In genomic region chr11:83157755-83158473, GRCh38 we compare ENCODE assay signal across 1 cellular context.
TF ChIP-seq lines count a peak whose summit lies in the region.

No MANE protein-coding gene starts in this region.

TF ChIP-seq in GM12878, 131 proteins besides CTCF, POLR2A, EP300 and RAD21 (continued from another document):
- TF ChIP-seq ELK1 (IDR thresholded peaks at IDR 0.05; ENCODE audit: low read depth, low read length) (peak; percentile 76), MTA2 (IDR thresholded peaks at IDR 0.05; ENCODE audit: low read depth) (0 out of 2 replicates have a peak, but pooled peaks have one; percentile 20), RELB (IDR thresholded peaks at IDR 0.05; ENCODE audit: low read depth) (peak; percentile 43), SMARCA5 (IDR thresholded peaks at IDR 0.05) (0 out of 2 replicates have a peak, but pooled peaks have one; percentile 24), CHD1 (IDR thresholded peaks at IDR 0.05; ENCODE audit: low read depth, low read length) (peak; percentile 74; the same call in 1 of the 2 replicates), MXI1 (IDR thresholded peaks at IDR 0.05; ENCODE audit: low read depth, low read length) (no peak; the same call in 1 of the 2 replicates), ESRRA (IDR thresholded peaks at IDR 0.05; ENCODE audit: low read length) (no peak), TCF12 (IDR thresholded peaks at IDR 0.05; ENCODE audit: low read depth, low read length) (peak; percentile 3; the same call in 1 of the 2 replicates), IKZF2 (IDR thresholded peaks at IDR 0.05) (peak; percentile 67 to 72; a peak in 2 of 4 replicates), BACH1 (IDR thresholded peaks at IDR 0.05; ENCODE audit: borderline replicate concordance) (peak; percentile 71), E2F8 (IDR thresholded peaks at IDR 0.05; ENCODE audit: low read depth, partially characterized antibody) (no peak), EED (IDR thresholded peaks at IDR 0.05; ENCODE audit: low read depth) (peak; percentile 53; the same call in 1 of the 2 replicates), POLR2AphosphoS2 (IDR thresholded peaks at IDR 0.05; ENCODE audit: low read depth, low read length) (0 out of 2 replicates have a peak, but pooled peaks have one; percentile 20), SIX5 (IDR thresholded peaks at IDR 0.05; ENCODE audit: low read depth, low read length, severe bottlenecking) (no peak), ATF3 (IDR thresholded peaks at IDR 0.05; ENCODE audit: borderline replicate concordance, extremely low read depth, low read depth, low read length) (no peak), CHD2 (IDR thresholded peaks at IDR 0.05; ENCODE audit: borderline replicate concordance, low read depth, low read length) (0 out of 2 replicates have a peak, but pooled peaks have one; percentile 25), BCL11A (IDR thresholded peaks at IDR 0.05; ENCODE audit: low read depth, low read length) (no peak), RAD51 (IDR thresholded peaks at IDR 0.05) (peak; percentile 34; the same call in 1 of the 2 replicates), MEF2B (IDR thresholded peaks at IDR 0.05; ENCODE audit: partially characterized antibody, poor library complexity, severe bottlenecking) (peak; percentile 29), SREBF1 (IDR thresholded peaks at IDR 0.05; ENCODE audit: low read length) (0 out of 2 replicates have a peak, but pooled peaks have one; percentile 16), CREB1 (IDR thresholded peaks at IDR 0.05; ENCODE audit: low read depth) (peak; percentile 31; the same call in 1 of the 2 replicates), PAX8 (IDR thresholded peaks at IDR 0.05) (0 out of 2 replicates have a peak, but pooled peaks have one; percentile 49), RUNX3 (IDR thresholded peaks at IDR 0.05; ENCODE audit: low read length) (peak; percentile 75), POLR2AphosphoS5 (IDR thresholded peaks at IDR 0.05; ENCODE audit: low read length) (peak; percentile 13), GABPA (IDR thresholded peaks at IDR 0.05; ENCODE audit: low read depth) (0 out of 2 replicates have a peak, but pooled peaks have one; percentile 20), IKZF1 (conservative IDR thresholded peaks at IDR 0.05) (peak; percentile 45), SKIL (IDR thresholded peaks at IDR 0.05; ENCODE audit: low read depth, poor library complexity, severe bottlenecking) (peak; percentile 48), CREM (IDR thresholded peaks at IDR 0.05; ENCODE audit: low read depth) (0 out of 2 replicates have a peak, but pooled peaks have one; percentile 14), CBX5 (IDR thresholded peaks at IDR 0.05; ENCODE audit: low read depth) (no peak), SIN3A (IDR thresholded peaks at IDR 0.05; ENCODE audit: low read depth, low read length) (peak; percentile 76; the same call in 1 of the 2 replicates), SRF (IDR thresholded peaks at IDR 0.05; ENCODE audit: low read depth in 2 of 2, low read length in 2 of 2) (peak; percentile 69 to 92; a peak in 3 of 4 replicates), SPI1 (IDR thresholded peaks at IDR 0.05; ENCODE audit: borderline replicate concordance, insufficient read depth, low read depth, low read length) (peak; percentile 90)
- TF ChIP-seq, protein P1, sequence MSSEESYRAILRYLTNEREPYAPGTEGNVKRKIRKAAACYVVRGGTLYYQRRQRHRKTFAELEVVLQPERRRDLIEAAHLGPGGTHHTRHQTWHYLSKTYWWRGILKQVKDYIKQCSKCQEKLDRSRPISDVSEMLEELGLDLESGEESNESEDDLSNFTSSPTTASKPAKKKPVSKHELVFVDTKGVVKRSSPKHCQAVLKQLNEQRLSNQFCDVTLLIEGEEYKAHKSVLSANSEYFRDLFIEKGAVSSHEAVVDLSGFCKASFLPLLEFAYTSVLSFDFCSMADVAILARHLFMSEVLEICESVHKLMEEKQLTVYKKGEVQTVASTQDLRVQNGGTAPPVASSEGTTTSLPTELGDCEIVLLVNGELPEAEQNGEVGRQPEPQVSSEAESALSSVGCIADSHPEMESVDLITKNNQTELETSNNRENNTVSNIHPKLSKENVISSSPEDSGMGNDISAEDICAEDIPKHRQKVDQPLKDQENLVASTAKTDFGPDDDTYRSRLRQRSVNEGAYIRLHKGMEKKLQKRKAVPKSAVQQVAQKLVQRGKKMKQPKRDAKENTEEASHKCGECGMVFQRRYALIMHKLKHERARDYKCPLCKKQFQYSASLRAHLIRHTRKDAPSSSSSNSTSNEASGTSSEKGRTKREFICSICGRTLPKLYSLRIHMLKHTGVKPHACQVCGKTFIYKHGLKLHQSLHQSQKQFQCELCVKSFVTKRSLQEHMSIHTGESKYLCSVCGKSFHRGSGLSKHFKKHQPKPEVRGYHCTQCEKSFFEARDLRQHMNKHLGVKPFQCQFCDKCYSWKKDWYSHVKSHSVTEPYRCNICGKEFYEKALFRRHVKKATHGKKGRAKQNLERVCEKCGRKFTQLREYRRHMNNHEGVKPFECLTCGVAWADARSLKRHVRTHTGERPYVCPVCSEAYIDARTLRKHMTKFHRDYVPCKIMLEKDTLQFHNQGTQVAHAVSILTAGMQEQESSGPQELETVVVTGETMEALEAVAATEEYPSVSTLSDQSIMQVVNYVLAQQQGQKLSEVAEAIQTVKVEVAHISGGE (CRISPR knock-in tag; IDR thresholded peaks at IDR 0.05), result no peak
- TF ChIP-seq, protein P2, sequence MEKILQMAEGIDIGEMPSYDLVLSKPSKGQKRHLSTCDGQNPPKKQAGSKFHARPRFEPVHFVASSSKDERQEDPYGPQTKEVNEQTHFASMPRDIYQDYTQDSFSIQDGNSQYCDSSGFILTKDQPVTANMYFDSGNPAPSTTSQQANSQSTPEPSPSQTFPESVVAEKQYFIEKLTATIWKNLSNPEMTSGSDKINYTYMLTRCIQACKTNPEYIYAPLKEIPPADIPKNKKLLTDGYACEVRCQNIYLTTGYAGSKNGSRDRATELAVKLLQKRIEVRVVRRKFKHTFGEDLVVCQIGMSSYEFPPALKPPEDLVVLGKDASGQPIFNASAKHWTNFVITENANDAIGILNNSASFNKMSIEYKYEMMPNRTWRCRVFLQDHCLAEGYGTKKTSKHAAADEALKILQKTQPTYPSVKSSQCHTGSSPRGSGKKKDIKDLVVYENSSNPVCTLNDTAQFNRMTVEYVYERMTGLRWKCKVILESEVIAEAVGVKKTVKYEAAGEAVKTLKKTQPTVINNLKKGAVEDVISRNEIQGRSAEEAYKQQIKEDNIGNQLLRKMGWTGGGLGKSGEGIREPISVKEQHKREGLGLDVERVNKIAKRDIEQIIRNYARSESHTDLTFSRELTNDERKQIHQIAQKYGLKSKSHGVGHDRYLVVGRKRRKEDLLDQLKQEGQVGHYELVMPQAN (conservative IDR thresholded peaks at IDR 0.05), result 0 out of 2 replicates have a peak, but pooled peaks have one; percentile 31
- TF ChIP-seq, protein P3, sequence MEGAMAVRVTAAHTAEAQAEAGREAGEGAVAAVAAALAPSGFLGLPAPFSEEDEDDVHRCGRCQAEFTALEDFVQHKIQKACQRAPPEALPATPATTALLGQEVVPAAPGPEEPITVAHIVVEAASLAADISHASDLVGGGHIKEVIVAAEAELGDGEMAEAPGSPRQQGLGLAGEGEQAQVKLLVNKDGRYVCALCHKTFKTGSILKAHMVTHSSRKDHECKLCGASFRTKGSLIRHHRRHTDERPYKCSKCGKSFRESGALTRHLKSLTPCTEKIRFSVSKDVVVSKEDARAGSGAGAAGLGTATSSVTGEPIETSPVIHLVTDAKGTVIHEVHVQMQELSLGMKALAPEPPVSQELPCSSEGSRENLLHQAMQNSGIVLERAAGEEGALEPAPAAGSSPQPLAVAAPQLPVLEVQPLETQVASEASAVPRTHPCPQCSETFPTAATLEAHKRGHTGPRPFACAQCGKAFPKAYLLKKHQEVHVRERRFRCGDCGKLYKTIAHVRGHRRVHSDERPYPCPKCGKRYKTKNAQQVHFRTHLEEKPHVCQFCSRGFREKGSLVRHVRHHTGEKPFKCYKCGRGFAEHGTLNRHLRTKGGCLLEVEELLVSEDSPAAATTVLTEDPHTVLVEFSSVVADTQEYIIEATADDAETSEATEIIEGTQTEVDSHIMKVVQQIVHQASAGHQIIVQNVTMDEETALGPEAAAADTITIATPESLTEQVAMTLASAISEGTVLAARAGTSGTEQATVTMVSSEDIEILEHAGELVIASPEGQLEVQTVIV (IDR thresholded peaks at IDR 0.05; ENCODE audit: borderline replicate concordance, partially characterized antibody), result no peak
- TF ChIP-seq, protein P4, sequence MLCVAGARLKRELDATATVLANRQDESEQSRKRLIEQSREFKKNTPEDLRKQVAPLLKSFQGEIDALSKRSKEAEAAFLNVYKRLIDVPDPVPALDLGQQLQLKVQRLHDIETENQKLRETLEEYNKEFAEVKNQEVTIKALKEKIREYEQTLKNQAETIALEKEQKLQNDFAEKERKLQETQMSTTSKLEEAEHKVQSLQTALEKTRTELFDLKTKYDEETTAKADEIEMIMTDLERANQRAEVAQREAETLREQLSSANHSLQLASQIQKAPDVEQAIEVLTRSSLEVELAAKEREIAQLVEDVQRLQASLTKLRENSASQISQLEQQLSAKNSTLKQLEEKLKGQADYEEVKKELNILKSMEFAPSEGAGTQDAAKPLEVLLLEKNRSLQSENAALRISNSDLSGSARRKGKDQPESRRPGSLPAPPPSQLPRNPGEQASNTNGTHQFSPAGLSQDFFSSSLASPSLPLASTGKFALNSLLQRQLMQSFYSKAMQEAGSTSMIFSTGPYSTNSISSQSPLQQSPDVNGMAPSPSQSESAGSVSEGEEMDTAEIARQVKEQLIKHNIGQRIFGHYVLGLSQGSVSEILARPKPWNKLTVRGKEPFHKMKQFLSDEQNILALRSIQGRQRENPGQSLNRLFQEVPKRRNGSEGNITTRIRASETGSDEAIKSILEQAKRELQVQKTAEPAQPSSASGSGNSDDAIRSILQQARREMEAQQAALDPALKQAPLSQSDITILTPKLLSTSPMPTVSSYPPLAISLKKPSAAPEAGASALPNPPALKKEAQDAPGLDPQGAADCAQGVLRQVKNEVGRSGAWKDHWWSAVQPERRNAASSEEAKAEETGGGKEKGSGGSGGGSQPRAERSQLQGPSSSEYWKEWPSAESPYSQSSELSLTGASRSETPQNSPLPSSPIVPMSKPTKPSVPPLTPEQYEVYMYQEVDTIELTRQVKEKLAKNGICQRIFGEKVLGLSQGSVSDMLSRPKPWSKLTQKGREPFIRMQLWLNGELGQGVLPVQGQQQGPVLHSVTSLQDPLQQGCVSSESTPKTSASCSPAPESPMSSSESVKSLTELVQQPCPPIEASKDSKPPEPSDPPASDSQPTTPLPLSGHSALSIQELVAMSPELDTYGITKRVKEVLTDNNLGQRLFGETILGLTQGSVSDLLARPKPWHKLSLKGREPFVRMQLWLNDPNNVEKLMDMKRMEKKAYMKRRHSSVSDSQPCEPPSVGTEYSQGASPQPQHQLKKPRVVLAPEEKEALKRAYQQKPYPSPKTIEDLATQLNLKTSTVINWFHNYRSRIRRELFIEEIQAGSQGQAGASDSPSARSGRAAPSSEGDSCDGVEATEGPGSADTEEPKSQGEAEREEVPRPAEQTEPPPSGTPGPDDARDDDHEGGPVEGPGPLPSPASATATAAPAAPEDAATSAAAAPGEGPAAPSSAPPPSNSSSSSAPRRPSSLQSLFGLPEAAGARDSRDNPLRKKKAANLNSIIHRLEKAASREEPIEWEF (IDR thresholded peaks at IDR 0.05; ENCODE audit: insufficient replicate concordance, low read depth, low read length), result no peak
